Comparison of ENCODE assay signal across 8 cellular contexts in genomic region chrX:107712231-107713204, GRCh38.
A peak's percentile ranks its signal among the peaks of the same experiment; 100 is the strongest.
DNase-seq lines count a peak whose midpoint lies in the region; ATAC-seq lines count a peak whose summit lies in the region.

No MANE protein-coding gene starts in this region.

- H3K27ac Mint-ChIP-seq in activated naive CD4-positive, alpha-beta T cell treated with anti-CD3 and anti-CD28 coated beads, Interleukin-2, amount 50 U/mL, for 24 hours = peak overlapping the region; percentile 92

- peaks cover 0 to 4% (median 0%) of the 10 kb centered on the region in 3 donors for H3K27me3 ChIP-seq in skeletal muscle tissue (ENCODE audit: control insufficient read depth in 3 of 3, insufficient read depth in 3 of 3, low read length in 3 of 3)

- peak overlapping the region in 1 of 3 donors; percentile 41 for H3K9ac ChIP-seq in skeletal muscle tissue (ENCODE audit: low read depth in 1 of 3, low read length in 3 of 3)

- no peaks in the 10 kb centered on the region for H3K9me3 Mint-ChIP-seq in activated naive CD4-positive, alpha-beta T cell treated with anti-CD3 and anti-CD28 coated beads, Interleukin-2, amount 50 U/mL, for 24 hours

- H3K27ac ChIP-seq in skeletal muscle tissue (ENCODE audit: low read depth, low read length) = peak overlapping the region; percentile 69

- DNase-seq in HCEC 1CT (peak; percentile 77), Right ventricle myocardium inferior (ENCODE audit: missing footprints) (no peak), A172 (ENCODE audit: low spot score) (no peak), GOT3 (lab: John Stamatoyannopoulos, UW) (no peak)

- intact Hi-C loops in Right ventricle myocardium inferior (cut with DNase I) = no loop called here

- H3K36me3 Mint-ChIP-seq in activated naive CD4-positive, alpha-beta T cell treated with anti-CD3 and anti-CD28 coated beads, Interleukin-2, amount 50 U/mL, for 24 hours = peaks cover 5% of the 10 kb centered on the region

- H3K27me3 Mint-ChIP-seq in activated naive CD4-positive, alpha-beta T cell treated with anti-CD3 and anti-CD28 coated beads, Interleukin-2, amount 50 U/mL, for 24 hours = no peaks in the 10 kb centered on the region

- no peaks in the 10 kb centered on the region for H3K9me3 ChIP-seq in skeletal muscle tissue (ENCODE audit: control insufficient read depth in 3 of 3, low read length in 3 of 3)

- peaks cover 62% of the 10 kb centered on the region for H3K4me1 Mint-ChIP-seq in activated naive CD4-positive, alpha-beta T cell treated with anti-CD3 and anti-CD28 coated beads, Interleukin-2, amount 50 U/mL, for 24 hours

- peaks cover 42 to 58% (median 46%) of the 10 kb centered on the region in 3 donors for H3K4me1 ChIP-seq in skeletal muscle tissue (ENCODE audit: control insufficient read depth in 3 of 3, insufficient read depth in 3 of 3, low read length in 3 of 3)

- H3K4me3 ChIP-seq in skeletal muscle tissue (ENCODE audit: low read length in 3 of 3) = peak overlapping the region in 2 of 3 donors; percentile 15 to 22

- peak; percentile 22 for ATAC-seq in Right ventricle myocardium inferior
- no peak for ATAC-seq in HG03045 (IDR thresholded peaks at IDR 0.05; ENCODE audit: unreplicated experiment)
- no peak for ATAC-seq in HG03354 (IDR thresholded peaks at IDR 0.05; ENCODE audit: poor library complexity, severe bottlenecking, unreplicated experiment)

- peak overlapping the region; percentile 19 for H3K4me3 Mint-ChIP-seq in activated naive CD4-positive, alpha-beta T cell treated with anti-CD3 and anti-CD28 coated beads, Interleukin-2, amount 50 U/mL, for 24 hours

- peaks cover 12 to 14% (median 13%) of the 10 kb centered on the region in 3 donors for H3K36me3 ChIP-seq in skeletal muscle tissue (ENCODE audit: control insufficient read depth in 3 of 3, insufficient read depth in 3 of 3, low read length in 3 of 3)
